Comparison of ENCODE assay signal across 8 cellular contexts in the genomic region with DNA sequence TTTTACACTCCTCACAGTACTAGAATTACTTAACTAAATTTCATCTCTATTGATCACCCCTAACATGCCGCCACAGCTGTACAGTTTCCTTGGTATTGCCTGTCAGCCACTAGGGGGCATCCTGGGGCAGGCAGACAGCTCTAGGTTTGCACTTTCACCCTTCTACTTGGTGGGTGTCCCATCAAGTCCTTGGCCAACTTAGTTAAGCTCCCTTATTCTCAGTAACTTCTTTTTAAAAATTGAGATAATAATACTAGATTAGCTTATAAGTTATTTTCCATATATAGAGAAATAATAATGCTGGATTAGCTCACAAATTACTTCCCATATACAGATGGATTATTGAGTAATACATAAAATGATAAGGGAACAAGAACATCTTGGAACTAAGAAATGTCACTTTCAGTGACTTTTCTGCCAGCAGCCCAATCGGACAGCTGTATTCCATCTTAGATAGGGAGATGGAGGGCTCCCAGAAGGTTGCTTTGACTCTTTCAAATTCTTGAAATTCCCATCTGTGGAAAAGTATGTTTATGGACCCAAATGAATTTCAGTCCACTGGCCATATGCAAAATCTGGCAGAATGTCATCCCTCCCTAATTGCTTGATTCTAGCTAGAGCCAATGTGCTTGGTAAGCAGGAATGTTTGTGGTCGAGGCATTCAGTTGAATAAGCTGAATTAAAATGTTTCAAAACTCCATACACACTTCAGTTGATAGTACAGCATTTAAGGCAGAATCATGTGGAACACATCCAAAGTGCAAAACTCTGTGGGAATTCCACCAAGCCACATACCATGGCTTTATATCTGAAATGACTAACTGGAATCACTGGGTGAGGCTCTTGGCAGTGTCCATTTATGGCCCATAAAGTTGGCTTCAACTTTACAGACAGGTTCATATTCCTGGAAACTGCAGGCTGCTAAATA.
A peak's percentile ranks its signal among the peaks of the same experiment; 100 is the strongest.
DNase-seq lines count a peak whose midpoint lies in the region; ATAC-seq and TF ChIP-seq lines count a peak whose summit lies in the region.

No MANE protein-coding gene starts in this region.

- WGBS in adrenal gland, 4 donors, result 59 to 82% (median 73%) methylated on average over 3 of the region's 3 CpGs
- no CpG with 5 or more reads among the region's 3 CpGs for WGBS in iPS DF 6.9 (ENCODE audit: insufficient coverage, insufficient read length)

- H3K27me3 ChIP-seq in Panc1 (ENCODE audit: control insufficient read depth, insufficient read depth, low read length) (no peaks in the 10 kb centered on the region), adrenal gland (no peaks in the 10 kb centered on the region), iPS DF 6.9 (ENCODE audit: control insufficient read depth, insufficient read depth, low read length) (no peaks in the 10 kb centered on the region)

- no peak for TF ChIP-seq POLR2A in adrenal gland (IDR thresholded peaks at IDR 0.05)

- POLR2A ChIA-PET in Panc1 (lab: Charles Lee), result no interaction called here

- intact Hi-C loops in Panc1 (cut with micrococcal nuclease; ENCODE audit: unreplicated experiment), result loop anchor here (5.0 to 10.0 kb wide), 2 partner anchors 573 to 825 kb away; no protein-coding TSS in a partner anchor
- intact Hi-C loops in adrenal gland (cut with DNase I), result loop anchor here in 1 of 2 donors (5.0 kb wide), 1 partner anchor 823 kb away; no protein-coding TSS in a partner anchor

- BruUV-seq in Panc1 (replicated peaks; lab: Mats Ljungman, UMichigan), result no TSS peak

- H3K4me1 ChIP-seq in Panc1 (ENCODE audit: control insufficient read depth, insufficient read depth, low read length) (no peaks in the 10 kb centered on the region), adrenal gland (replicated peaks in 1 of 2) (no peaks in the 10 kb centered on the region), iPS DF 6.9 (ENCODE audit: control insufficient read depth, insufficient read depth, low read length) (no peaks in the 10 kb centered on the region)

- DNase-seq in DMS53 (lab: John Stamatoyannopoulos, UW) (peak; percentile 77), GM19240 (ENCODE audit: insufficient read length, low spot score) (peak; percentile 56), Panc1 (ENCODE audit: low read depth, low spot score) (peak; percentile 28), adrenal gland (peak in 3 of 7 donors; percentile 26 to 46 (median 26)), iPS DF 6.9 (ENCODE audit: low read depth, low spot score) (peak; percentile 33), NCI-H2029 treated with DMSO at 0.1 percent for 48 hours (lab: John Stamatoyannopoulos, UW) (no peak)
- DNase-seq in stimulated activated CD4-positive, alpha-beta T cell treated with anti-CD3 and anti-CD28 coated beads, Interleukin-4, amount 100 ng/mL, for 1 hour, result peak; percentile 25

- H3K36me3 ChIP-seq in Panc1 (ENCODE audit: control insufficient read depth, insufficient read depth, low read length) (no peaks in the 10 kb centered on the region), adrenal gland (replicated peaks in 1 of 2) (no peaks in the 10 kb centered on the region), iPS DF 6.9 (ENCODE audit: control insufficient read depth, insufficient read depth, low read length) (no peaks in the 10 kb centered on the region)

- ATAC-seq in HG03159 (IDR thresholded peaks at IDR 0.05; ENCODE audit: unreplicated experiment) (peak; percentile 91), Panc1 (no peak)

- CTCF ChIA-PET in Panc1 (lab: Charles Lee), result no interaction called here

- TF ChIP-seq CTCF in Panc1 (IDR thresholded peaks at IDR 0.05) (peak; percentile 87), adrenal gland (IDR thresholded peaks at IDR 0.05) (peak; percentile 23 to 61 (median 53))

- H3K27ac ChIP-seq in Panc1 (ENCODE audit: low read length) (no peak overlapping the region), adrenal gland (peak overlapping the region in 1 of 5 donors; percentile 21), iPS DF 6.9 (ENCODE audit: low read length) (no peak overlapping the region)

- in situ Hi-C loops in Panc1 (cut with HindIII; ENCODE audit: low pct_unique_long_range_greater_than_20kb, low sequenced_read_pairs), result no loop called here

- no peak overlapping the region for H3K4me3 ChIP-seq in Panc1 (ENCODE audit: low read depth in 2 of 2, low read length in 2 of 2)
- H3K4me3 ChIP-seq in adrenal gland, result no peak overlapping the region
- H3K4me3 ChIP-seq in iPS DF 6.9 (ENCODE audit: low read length), result no peak overlapping the region

- no peaks in the 10 kb centered on the region for H3K9me3 ChIP-seq in Panc1 (ENCODE audit: control insufficient read depth, insufficient read depth, low read depth, low read length)
- no peaks in the 10 kb centered on the region for H3K9me3 ChIP-seq in adrenal gland (replicated peaks in 1 of 3)
- H3K9me3 ChIP-seq in iPS DF 6.9 (ENCODE audit: control insufficient read depth, insufficient read depth, low read length), result no peaks in the 10 kb centered on the region
